13 cellular contexts compared by ENCODE assay signal in the genomic region with DNA sequence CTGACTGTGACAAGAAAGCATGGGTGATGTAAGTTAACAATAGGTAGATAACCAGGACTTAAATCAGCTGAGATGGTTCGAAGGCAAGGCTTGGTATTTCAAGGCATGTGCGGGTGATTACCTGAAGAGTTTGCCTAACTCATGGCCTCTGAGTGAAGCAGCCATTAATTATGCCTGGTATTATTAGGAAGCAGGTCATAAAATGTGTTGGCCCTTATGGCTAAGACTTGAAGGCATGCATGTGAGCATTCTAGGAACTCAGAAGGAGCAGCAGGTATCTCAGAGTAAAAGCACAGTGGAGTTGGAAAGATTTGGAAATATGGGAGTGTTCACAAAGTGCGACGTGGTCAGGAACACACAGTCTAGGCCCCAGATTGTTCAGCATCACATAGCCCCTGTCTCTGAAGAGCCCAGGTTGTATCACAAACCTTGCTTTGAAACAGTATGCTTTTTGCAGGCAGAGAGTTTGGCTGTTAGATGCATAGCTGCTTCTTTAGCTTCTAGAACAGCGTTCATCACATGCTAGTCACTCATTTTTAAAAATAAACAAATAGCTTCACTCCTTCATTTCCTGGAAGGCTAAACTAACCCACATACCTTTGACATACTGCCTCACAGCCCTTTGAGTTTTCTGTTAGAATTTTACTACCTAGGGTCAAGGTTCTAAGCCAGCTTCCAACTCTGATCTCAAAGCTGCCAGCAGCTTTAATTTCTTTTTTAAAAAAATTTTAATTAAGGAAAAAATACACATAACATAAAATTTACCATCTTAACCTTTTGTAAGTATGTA. TPM values are rescaled to one million over a fixed set of nuclear protein-coding genes. Genes with fewer than 3 reads are reported as not detected.
A peak's percentile ranks its signal among the peaks of the same experiment; 100 is the strongest.
DNase-seq lines count a peak whose midpoint lies in the region; ATAC-seq, FAIRE-seq and TF ChIP-seq lines count a peak whose summit lies in the region.
"Had no signal": no experiment of that assay in that cellular context is flagged by ENCODE, and none has a peak within 500 bp of the region (broad histone marks: within the 10 kb centered on the region; RNA-seq: fewer than 3 reads in every experiment).

No MANE protein-coding gene starts in this region.

- H3K27me3 ChIP-seq in AG04450 (ENCODE audit: control insufficient read depth, insufficient read depth, low read length) (no peaks in the 10 kb centered on the region), keratinocyte (ENCODE audit: control insufficient read depth, extremely low read depth, insufficient read depth, low read length) (no peaks in the 10 kb centered on the region)
- H3K27me3 ChIP-seq: esophagus muscularis mucosa had no signal

- H3K36me3 Mint-ChIP-seq in activated naive CD8-positive, alpha-beta T cell treated with anti-CD3 and anti-CD28 coated beads, Interleukin-2, amount 10 ng/mL, durations not matched to agents 7 days and 5 days = peaks cover 8% of the 10 kb centered on the region

- peaks cover 5% of the 10 kb centered on the region for H3K9me1 ChIP-seq in keratinocyte (ENCODE audit: control insufficient read depth, extremely low read depth, insufficient read depth, low read length)

- H3K27me3 Mint-ChIP-seq in activated naive CD8-positive, alpha-beta T cell treated with anti-CD3 and anti-CD28 coated beads, Interleukin-2, amount 10 ng/mL, durations not matched to agents 7 days and 5 days = peaks cover 8% of the 10 kb centered on the region

- H3K4me1 Mint-ChIP-seq in activated naive CD8-positive, alpha-beta T cell treated with anti-CD3 and anti-CD28 coated beads, Interleukin-2, amount 10 ng/mL, durations not matched to agents 7 days and 5 days = peaks cover 19% of the 10 kb centered on the region

- H3K36me3 ChIP-seq in keratinocyte (ENCODE audit: control insufficient read depth in 2 of 2, extremely low read depth in 1 of 2, insufficient read depth in 2 of 2, low read length in 2 of 2) = peaks cover 7 to 11% of the 10 kb centered on the region in 2 experiments

- peak overlapping the region; percentile 93 for H3K4me2 ChIP-seq in keratinocyte (ENCODE audit: control insufficient read depth, extremely low read depth, insufficient read depth, low read depth, low read length)

- H3K4me3 Mint-ChIP-seq in activated naive CD8-positive, alpha-beta T cell treated with anti-CD3 and anti-CD28 coated beads, Interleukin-2, amount 10 ng/mL, durations not matched to agents 7 days and 5 days = peak overlapping the region; percentile 90

- ATAC-seq in activated naive CD8-positive, alpha-beta T cell treated with anti-CD3 and anti-CD28 coated beads, Interleukin-2, amount 10 ng/mL, durations not matched to agents 7 days and 5 days (ENCODE audit: low read depth) = no peak
- ATAC-seq in GM18870 (IDR thresholded peaks at IDR 0.05; ENCODE audit: unreplicated experiment) = no peak
- ATAC-seq: right cardiac atrium had no signal

- H3K27ac Mint-ChIP-seq in activated naive CD8-positive, alpha-beta T cell treated with anti-CD3 and anti-CD28 coated beads, Interleukin-2, amount 10 ng/mL, durations not matched to agents 7 days and 5 days = no peak overlapping the region

- no peak overlapping the region for H3K9ac ChIP-seq in keratinocyte (ENCODE audit: control insufficient read depth, extremely low read depth, insufficient read depth, low read length)

- no peak for FAIRE-seq in keratinocyte (lab: Jason Lieb, UNC)

- no peak overlapping the region for H3K27ac ChIP-seq in AG04450 (ENCODE audit: low read depth, low read length)
- H3K27ac ChIP-seq in keratinocyte (ENCODE audit: control insufficient read depth, insufficient read depth, low read length) = no peak overlapping the region

- CTCF ChIA-PET in AG04450 (lab: Charles Lee) = interaction anchor here (1.5 kb wide), 1 partner anchor 14 kb away, joined by 3 read pairs; no protein-coding TSS in a partner anchor

- H3K4me3 ChIP-seq in AG04450 (ENCODE audit: low read depth, low read length) (peak overlapping the region; percentile 38), keratinocyte (ENCODE audit: control insufficient read depth in 2 of 3, extremely low read depth in 1 of 3, insufficient read depth in 2 of 3, low read depth in 1 of 3, low read length in 3 of 3) (peak overlapping the region in 1 of 3 experiments; percentile 2)

- H3K4me1 ChIP-seq in keratinocyte (ENCODE audit: control insufficient read depth, extremely low read depth, insufficient read depth, low read length) = peaks cover 22% of the 10 kb centered on the region

- POLR2A ChIA-PET in AG04450 (lab: Yijun Ruan, JAX) = interaction anchor here (1.0 kb wide), 1 partner anchor 10 kb away, joined by 3 read pairs; no protein-coding TSS in a partner anchor
- POLR2A ChIA-PET in activated naive CD8-positive, alpha-beta T cell treated with anti-CD3 and anti-CD28 coated beads, Interleukin-2, amount 10 ng/mL, durations not matched to agents 7 days and 5 days (lab: Charles Lee) = interaction anchor here (0.7 to 0.8 kb wide), 2 partner anchors 49 to 80 kb away, joined by 3 read pairs; a partner anchor contains a TSS

- dilution Hi-C loops in keratinocyte (cut with MboI; ENCODE audit: extremely low pct_ligation_motif_present, low sequenced_read_pairs) = no loop called here

- H4K20me1 ChIP-seq in keratinocyte (ENCODE audit: control insufficient read depth, extremely low read depth, insufficient read depth, low read length) = no peaks in the 10 kb centered on the region

- in situ Hi-C loops in G401 (cut with HindIII; ENCODE audit: low sequenced_read_pairs) = no loop called here
- in situ Hi-C loops in GM13976 (cut with MboI; ENCODE audit: low sequenced_read_pairs, unreplicated experiment) = no loop called here

- no peaks in the 10 kb centered on the region for H3K9me3 Mint-ChIP-seq in activated naive CD8-positive, alpha-beta T cell treated with anti-CD3 and anti-CD28 coated beads, Interleukin-2, amount 10 ng/mL, durations not matched to agents 7 days and 5 days

- H3K9me3 ChIP-seq in AG04450 (ENCODE audit: control insufficient read depth, insufficient read depth, low read length) (peaks cover 4% of the 10 kb centered on the region; the same call in 1 of the 2 replicates), keratinocyte (ENCODE audit: control insufficient read depth, low read depth, low read length) (no peaks in the 10 kb centered on the region)
- H3K9me3 ChIP-seq: esophagus muscularis mucosa had no signal

- DNase-seq in AG04450 (ENCODE audit: low read depth, low spot score) = no peak
- peak; percentile 24 for DNase-seq in G401 (ENCODE audit: low spot score)
- no peak for DNase-seq in activated naive CD8-positive, alpha-beta T cell treated with anti-CD3 and anti-CD28 coated beads, Interleukin-2, amount 10 ng/mL, durations not matched to agents 7 days and 5 days
- no peak for DNase-seq in keratinocyte (ENCODE audit: low read depth, low spot score)
- DNase-seq in AG20443 (ENCODE audit: low spot score) = no peak
- no peak for DNase-seq in GM13976 (ENCODE audit: low spot score)
- DNase-seq in DMS53 (lab: John Stamatoyannopoulos, UW) = no peak
- DNase-seq: activated CD4-positive, alpha-beta T cell treated with anti-CD3 and anti-CD28 coated beads, Interleukin-2, amount 50 U/mL, for 48 hours; NCI-H2227 treated with DMSO at 0.1 percent for 48 hours; right cardiac atrium; SIG-M5 had no signal

- H3K79me2 ChIP-seq in keratinocyte (ENCODE audit: control insufficient read depth, insufficient read depth, low read length) = peaks cover 31% of the 10 kb centered on the region

- no peak overlapping the region for H2AFZ ChIP-seq in keratinocyte (ENCODE audit: control insufficient read depth, low read length)

- no peak for TF ChIP-seq CTCF in AG04450 (IDR thresholded peaks at IDR 0.05; ENCODE audit: low read depth, low read length)
- no peak for TF ChIP-seq CTCF in keratinocyte (optimal IDR thresholded peaks at IDR 0.05 in 1 of 3, IDR thresholded peaks at IDR 0.05 in 1 of 3, conservative IDR thresholded peaks at IDR 0.05 in 1 of 3; ENCODE audit: extremely low read depth in 1 of 3, insufficient read depth in 2 of 3, low read length in 3 of 3)
- no peak for TF ChIP-seq CTCF in GM13976 (IDR thresholded peaks at IDR 0.05; ENCODE audit: borderline replicate concordance, control extremely low read depth, extremely low read depth, insufficient read depth, missing control alignments)

RNA-seq across cellular contexts. Expression of a gene that starts 2.1 kb away (rescaled TPM):
- 193 and 246 TPM in 2 replicates for polyA plus RNA-seq in AG04450 (2011; rRNA removed)
- 105 and 115 TPM in 2 replicates for polyA minus RNA-seq in AG04450 (2011; rRNA and poly(A)+ RNA removed)
- total RNA-seq in G401 (2014; rRNA removed; shearing (Covaris generic)) = 661 and 662 TPM in 2 replicates
- total RNA-seq in activated naive CD8-positive, alpha-beta T cell treated with anti-CD3 and anti-CD28 coated beads, Interleukin-2, amount 10 ng/mL, durations not matched to agents 7 days and 5 days = 10 to 100 TPM; 68.5 to 70.6 TPM
- 103 to 192 TPM (median 134 TPM) in 3 replicates for polyA plus RNA-seq in keratinocyte
- polyA plus RNA-seq in keratinocyte (2011; ENCODE audit: low read depth) = 136 TPM
- 96.6 and 128 TPM in 2 replicates for polyA plus RNA-seq in keratinocyte (2011; cell fraction: cytosol; rRNA removed)
- polyA plus RNA-seq in keratinocyte (2011; cell fraction: nucleus; rRNA removed) = 131 and 237 TPM in 2 replicates
- 126 and 174 TPM in 2 replicates for polyA plus RNA-seq in keratinocyte (2012; ENCODE audit: low replicate concordance)
- polyA minus RNA-seq in keratinocyte = 45.0 to 130 TPM (median 57.6 TPM) in 3 replicates
- 95.0 TPM for polyA minus RNA-seq in keratinocyte (2011; cell fraction: cytosol; rRNA and poly(A)+ RNA removed)
- polyA minus RNA-seq in keratinocyte (2011; cell fraction: nucleus; rRNA and poly(A)+ RNA removed) = 62.1 and 74.8 TPM in 2 replicates

RNA-seq across cellular contexts. Expression of a gene that starts 46.6 kb away (rescaled TPM):
- 19.3 and 23.1 TPM in 2 replicates for polyA plus RNA-seq in AG04450 (2011; rRNA removed)
- 31.9 and 45.9 TPM in 2 replicates for polyA minus RNA-seq in AG04450 (2011; rRNA and poly(A)+ RNA removed)
- total RNA-seq in G401 (2014; rRNA removed; shearing (Covaris generic)) = 36.4 and 59.3 TPM in 2 replicates
- total RNA-seq in activated naive CD8-positive, alpha-beta T cell treated with anti-CD3 and anti-CD28 coated beads, Interleukin-2, amount 10 ng/mL, durations not matched to agents 7 days and 5 days = under 1 TPM; 0.78 to 0.96 TPM
- polyA plus RNA-seq in keratinocyte = 67.2 to 97.9 TPM (median 68.1 TPM) in 3 replicates
- polyA plus RNA-seq in keratinocyte (2011; ENCODE audit: low read depth) = 16.4 TPM
- polyA plus RNA-seq in keratinocyte (2011; cell fraction: cytosol; rRNA removed) = 33.7 and 55.3 TPM in 2 replicates
- 212 and 220 TPM in 2 replicates for polyA plus RNA-seq in keratinocyte (2011; cell fraction: nucleus; rRNA removed)
- polyA plus RNA-seq in keratinocyte (2012; ENCODE audit: low replicate concordance) = 14.4 and 79.4 TPM in 2 replicates
- polyA minus RNA-seq in keratinocyte = 135 to 276 TPM (median 155 TPM) in 3 replicates
- 130 TPM for polyA minus RNA-seq in keratinocyte (2011; cell fraction: cytosol; rRNA and poly(A)+ RNA removed)
- 202 and 246 TPM in 2 replicates for polyA minus RNA-seq in keratinocyte (2011; cell fraction: nucleus; rRNA and poly(A)+ RNA removed)

Comparison
In these comparisons a context has a peak if more than half of its experiments do, and no peak if none do; other contexts are left out.
1. RNA of a gene that starts 46.6 kb away (total RNA-seq): 36.4 to 59.3 TPM in G401; 0.78 to 0.96 TPM in activated naive CD8-positive, alpha-beta T cell treated with anti-CD3 and anti-CD28 coated beads, Interleukin-2, amount 10 ng/mL, durations not matched to agents 7 days and 5 days; every median in the first group is over 10 times any median in the second.